Comparison of ENCODE assay signal across 8 cellular contexts in the genomic region with DNA sequence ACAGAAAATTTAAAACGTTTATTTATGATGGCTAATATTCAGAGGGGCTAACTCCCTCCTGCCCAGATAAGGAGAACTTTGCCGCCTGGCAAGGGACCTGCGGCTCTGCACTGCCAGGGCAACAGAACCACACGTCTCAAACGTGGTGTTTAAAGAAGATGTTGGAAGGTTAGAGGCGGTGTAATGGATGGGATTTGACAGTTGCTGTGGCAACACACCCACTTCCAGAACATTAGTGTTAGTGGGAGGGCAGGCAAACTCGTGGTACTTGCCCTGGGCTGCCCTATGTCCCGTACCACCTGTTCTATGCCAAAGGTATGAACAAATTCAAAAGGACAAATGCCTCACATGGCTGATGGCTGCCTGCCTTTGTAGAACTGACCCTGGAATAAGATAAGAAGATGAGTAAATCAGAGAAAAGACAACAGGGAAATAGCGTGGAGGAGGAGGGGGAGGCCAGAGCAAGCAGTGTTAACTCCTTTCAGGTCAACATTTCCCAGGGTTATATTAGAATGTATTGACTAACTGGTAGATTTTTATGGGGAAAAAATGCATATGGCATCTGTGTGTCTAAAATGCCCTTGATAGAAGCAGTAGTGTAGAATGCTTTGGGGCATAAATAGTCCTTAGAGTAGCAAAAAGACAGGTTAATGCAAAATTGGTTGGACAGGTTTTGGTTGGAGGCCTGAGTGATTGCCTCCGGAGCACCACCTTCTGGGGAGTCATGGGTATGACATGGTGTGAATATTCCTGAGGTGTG. TPM values are rescaled to one million over a fixed set of nuclear protein-coding genes. Genes with fewer than 3 reads are reported as not detected.
DNase-seq lines count a peak whose midpoint lies in the region; ATAC-seq and TF ChIP-seq lines count a peak whose summit lies in the region.

No MANE protein-coding gene starts in this region.

- H3K27ac Mint-ChIP-seq in activated CD4-positive, alpha-beta memory T cell treated with anti-CD3 and anti-CD28 coated beads for 36 hours, result no peak overlapping the region
- no peak overlapping the region for H3K27ac Mint-ChIP-seq in effector memory CD8-positive, alpha-beta T cell

- H3K4me1 ChIP-seq in mucosa of descending colon (ENCODE audit: low read depth), result no peaks in the 10 kb centered on the region

- TF ChIP-seq CTCF in AG09319 (IDR thresholded peaks at IDR 0.05; ENCODE audit: low read depth, low read length) (peak; percentile 93), mucosa of descending colon (IDR thresholded peaks at IDR 0.05) (peak; percentile 75)

- POLR2A ChIA-PET in activated CD4-positive, alpha-beta memory T cell treated with anti-CD3 and anti-CD28 coated beads for 36 hours (lab: Charles Lee), result no interaction called here

- CTCF ChIA-PET in activated CD4-positive, alpha-beta memory T cell treated with anti-CD3 and anti-CD28 coated beads for 36 hours (lab: Charles Lee), result interaction anchor here (0.6 to 4.7 kb wide), 16 partner anchors 8 to 307 kb away, joined by 3 to 54 read pairs (median 4); no protein-coding TSS in a partner anchor

- no peaks in the 10 kb centered on the region for H3K9me3 ChIP-seq in mucosa of descending colon

- peaks cover under 1% of the 10 kb centered on the region for H3K4me1 Mint-ChIP-seq in activated CD4-positive, alpha-beta memory T cell treated with anti-CD3 and anti-CD28 coated beads for 36 hours (ENCODE audit: low read depth)
- H3K4me1 Mint-ChIP-seq in effector memory CD8-positive, alpha-beta T cell (ENCODE audit: low read depth in 2 of 2), result no peaks in the 10 kb centered on the region

- no peaks in the 10 kb centered on the region for H3K36me3 Mint-ChIP-seq in activated CD4-positive, alpha-beta memory T cell treated with anti-CD3 and anti-CD28 coated beads for 36 hours
- no peaks in the 10 kb centered on the region for H3K36me3 Mint-ChIP-seq in effector memory CD8-positive, alpha-beta T cell (ENCODE audit: insufficient read depth)

- DNase-seq in AG09319 (ENCODE audit: extremely low read depth, low read depth) (no peak), NCI-H460 (ENCODE audit: extremely low read depth, low read depth) (peak; percentile 56), mucosa of descending colon (peak in 2 of 3 donors; percentile 47 to 73)
- DNase-seq in activated CD4-positive, alpha-beta memory T cell treated with anti-CD3 and anti-CD28 coated beads for 36 hours, result peak; percentile 72
- peak; percentile 47 to 51 (median 48) for DNase-seq in effector memory CD8-positive, alpha-beta T cell
- peak; percentile 52 for DNase-seq in stimulated activated naive CD8-positive, alpha-beta T cell treated with anti-CD3 and anti-CD28 coated beads, Interleukin-15, Interleukin-2, amounts not matched to agents 100 U/mL and 50 U/mL, for 24 hours

- peak; percentile 71 for ATAC-seq in GM18873 (IDR thresholded peaks at IDR 0.05; ENCODE audit: low FRiP score, unreplicated experiment)
- peak; percentile 87 for ATAC-seq in HG03175 (IDR thresholded peaks at IDR 0.05; ENCODE audit: unreplicated experiment)
- ATAC-seq in effector memory CD8-positive, alpha-beta T cell (replicated peaks), result peak; percentile 79
- ATAC-seq in mucosa of descending colon, result peak; percentile 93
- peak; percentile 76 for ATAC-seq in stimulated activated naive CD8-positive, alpha-beta T cell treated with anti-CD3 and anti-CD28 coated beads, Interleukin-15, Interleukin-2, amounts not matched to agents 100 U/mL and 50 U/mL, for 24 hours

- no peaks in the 10 kb centered on the region for H3K36me3 ChIP-seq in mucosa of descending colon (ENCODE audit: low read depth)

- H3K27me3 Mint-ChIP-seq in activated CD4-positive, alpha-beta memory T cell treated with anti-CD3 and anti-CD28 coated beads for 36 hours, result no peaks in the 10 kb centered on the region
- H3K27me3 Mint-ChIP-seq in effector memory CD8-positive, alpha-beta T cell, result peaks cover 0 to 13% of the 10 kb centered on the region in 2 donors

- H3K4me3 ChIP-seq in mucosa of descending colon, result no peak overlapping the region

- H3K4me3 Mint-ChIP-seq in activated CD4-positive, alpha-beta memory T cell treated with anti-CD3 and anti-CD28 coated beads for 36 hours, result no peak overlapping the region
- H3K4me3 Mint-ChIP-seq in effector memory CD8-positive, alpha-beta T cell, result no peak overlapping the region

- intact Hi-C loops in activated CD4-positive, alpha-beta memory T cell treated with anti-CD3 and anti-CD28 coated beads for 36 hours (cut with micrococcal nuclease), result loop anchor here (1.0 to 5.0 kb wide), 2 partner anchors 243 to 302 kb away; no protein-coding TSS in a partner anchor
- intact Hi-C loops in mucosa of descending colon (cut with DNase I, micrococcal nuclease), result no loop called here

- no peaks in the 10 kb centered on the region for H3K9me3 Mint-ChIP-seq in activated CD4-positive, alpha-beta memory T cell treated with anti-CD3 and anti-CD28 coated beads for 36 hours
- no peaks in the 10 kb centered on the region for H3K9me3 Mint-ChIP-seq in effector memory CD8-positive, alpha-beta T cell

RNA-seq across cellular contexts. Expression of a gene that starts 30.8 kb away (rescaled TPM):
- total RNA-seq in NCI-H460 (2014; rRNA removed; shearing (Covaris generic)), result 0.17 and 0.25 TPM in 2 replicates
- 0.14 and 0.15 TPM in 2 replicates for polyA plus RNA-seq in NCI-H460 (2014; cell fraction: nucleus; rRNA removed)
- 1 to 10 TPM; 3.4 to 3.5 TPM for total RNA-seq in activated CD4-positive, alpha-beta memory T cell treated with anti-CD3 and anti-CD28 coated beads for 36 hours
- total RNA-seq in mucosa of descending colon, result 10 to 100 TPM in 1 of 3 donors, 1 to 10 TPM in 2; 1.3 to 34.9 (median 3.5) TPM
